9 cellular contexts compared by ENCODE assay signal in the genomic region with DNA sequence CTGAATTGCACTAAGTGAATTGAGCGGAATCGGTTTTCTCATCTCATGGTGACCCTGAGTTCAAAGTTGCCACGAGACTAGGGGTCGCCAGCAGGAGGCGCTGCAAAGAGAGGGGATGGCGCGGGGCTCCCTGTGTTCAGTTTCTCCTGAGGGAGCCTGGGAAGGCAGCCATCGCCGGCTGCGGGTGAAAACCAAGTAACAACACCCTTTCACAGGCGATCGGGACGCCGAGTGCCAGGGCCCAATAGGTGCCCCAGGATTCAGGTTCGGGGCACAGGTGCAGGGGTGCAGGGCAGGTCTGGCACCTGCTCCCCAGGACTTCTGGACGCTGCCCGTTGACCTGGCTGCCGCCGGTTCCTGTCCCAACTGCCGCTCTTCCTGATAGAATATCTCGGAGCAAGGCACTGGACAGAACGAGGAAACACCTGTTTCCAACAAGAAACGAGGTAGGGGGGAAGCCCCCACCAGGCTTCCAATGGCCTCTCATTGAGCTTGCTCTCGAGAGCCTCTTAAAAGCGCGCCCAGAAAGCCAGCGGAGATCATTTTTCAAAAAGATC. TPM values are rescaled to one million over a fixed set of nuclear protein-coding genes. Genes with fewer than 3 reads are reported as not detected.
DNase-seq lines count a peak whose midpoint lies in the region; ATAC-seq and TF ChIP-seq lines count a peak whose summit lies in the region.
"Had no signal": no experiment of that assay in that cellular context is flagged by ENCODE, and none has a peak within 500 bp of the region (broad histone marks: within the 10 kb centered on the region; RNA-seq: fewer than 3 reads in every experiment).

No MANE protein-coding gene starts in this region.

- no peaks in the 10 kb centered on the region for H3K4me1 ChIP-seq in gastrocnemius medialis

- ATAC-seq in left cardiac atrium (peak in 1 of 2 donors; percentile 5), gastrocnemius medialis (no peak), omental fat pad (ENCODE audit: low FRiP score) (no peak)

- TF ChIP-seq POLR2A in gastrocnemius medialis (IDR thresholded peaks at IDR 0.05): no peak

- TF ChIP-seq CTCF in gastrocnemius medialis (IDR thresholded peaks at IDR 0.05 in 4 of 5, conservative IDR thresholded peaks at IDR 0.05 in 1 of 5) (peak in 1 of 5 experiments; percentile 17), omental fat pad (IDR thresholded peaks at IDR 0.05) (no peak)

- peak; percentile 37 to 38 for DNase-seq in activated CD4-positive, alpha-beta T cell treated with anti-CD3 and anti-CD28 coated beads, Interleukin-2, amount 50 U/mL, for 48 hours
- DNase-seq in left cardiac atrium (peak; percentile 24), gastrocnemius medialis (no peak), G401 (ENCODE audit: low spot score) (no peak), glomerular visceral epithelial cell (ENCODE audit: extremely low spot score) (no peak), COLO668 (lab: John Stamatoyannopoulos, UW; ENCODE audit: unreplicated experiment) (no peak), omental fat pad (ENCODE audit: low spot score) (no peak)

- no peak overlapping the region for H3K27ac ChIP-seq in gastrocnemius medialis

- in situ Hi-C loops in gastrocnemius medialis (cut with MboI; ENCODE audit: low sequenced_read_pairs in 4 of 4) (no loop called here), G401 (cut with HindIII; ENCODE audit: low sequenced_read_pairs) (no loop called here)

- H3K9me3 ChIP-seq in gastrocnemius medialis: no peaks in the 10 kb centered on the region

- intact Hi-C loops in left cardiac atrium (cut with DNase I) (no loop called here), gastrocnemius medialis (cut with DNase I; ENCODE audit: low total_unique reads) (no loop called here)

- H3K4me3 ChIP-seq in GM08714 (ENCODE audit: low read length) (peak overlapping the region; percentile 6; the same call in 1 of the 2 replicates), gastrocnemius medialis (peak overlapping the region; percentile 21 to 47 (median 32))

- H3K36me3 ChIP-seq in gastrocnemius medialis: no peaks in the 10 kb centered on the region

- H3K27me3 ChIP-seq in gastrocnemius medialis: peaks cover 0 to 30% (median 0%) of the 10 kb centered on the region in 3 donors

RNA-seq across cellular contexts. Expression of a gene that starts 1.1 kb away (rescaled TPM):
- total RNA-seq in left cardiac atrium (under 1 TPM in 1 of 2 donors, not detected in 1; 0.12 TPM), gastrocnemius medialis (not detected), omental fat pad (under 1 TPM in 1 of 4 donors, not detected in 3; 0.31 TPM)
- not detected in 2 replicates for total RNA-seq in G401 (2014; rRNA removed; shearing (Covaris generic))
- total RNA-seq: LHCN-M2 had no signal

Comparison
In these comparisons a context has a peak if more than half of its experiments do, and no peak if none do; other contexts are left out.
1. DNase-seq: peak in activated CD4-positive, alpha-beta T cell treated with anti-CD3 and anti-CD28 coated beads, Interleukin-2, amount 50 U/mL, for 48 hours (2 of 2) and left cardiac atrium (single experiment); none in gastrocnemius medialis (0 of 2), G401 (single experiment), glomerular visceral epithelial cell (single experiment), COLO668 (single experiment) and omental fat pad (single experiment).